In genomic region chr17:7352559-7352889, GRCh38 we compare ENCODE assay signal across 8 cellular contexts. TPM values are rescaled to one million over a fixed set of nuclear protein-coding genes. Genes with fewer than 3 reads are reported as not detected.
DNase-seq lines count a peak whose midpoint lies in the region; ATAC-seq lines count a peak whose summit lies in the region.

No MANE protein-coding gene starts in this region.

- H3K27ac Mint-ChIP-seq in activated naive CD8-positive, alpha-beta T cell treated with anti-CD3 and anti-CD28 coated beads, Interleukin-2, amount 10 ng/mL, durations not matched to agents 7 days and 5 days = peak overlapping the region; percentile 92
- peak overlapping the region; percentile 91 to 97 (median 94) for H3K27ac Mint-ChIP-seq in immature natural killer cell
- H3K27ac Mint-ChIP-seq in stimulated activated naive B cell treated with anti-CD40 and anti-IgM and Interleukin-4, amounts not matched to agents 10 μg/mL and 1 μg/mL and 100 μg/mL, for 72 hours = peak overlapping the region; percentile 88

- H3K36me3 Mint-ChIP-seq in activated naive CD8-positive, alpha-beta T cell treated with anti-CD3 and anti-CD28 coated beads, Interleukin-2, amount 10 ng/mL, durations not matched to agents 7 days and 5 days = peaks cover 12% of the 10 kb centered on the region
- H3K36me3 Mint-ChIP-seq in immature natural killer cell = peaks cover 0 to 2% (median 0%) of the 10 kb centered on the region in 3 donors
- H3K36me3 Mint-ChIP-seq in stimulated activated naive B cell treated with anti-CD40 and anti-IgM and Interleukin-4, amounts not matched to agents 10 μg/mL and 1 μg/mL and 100 μg/mL, for 72 hours = peaks cover 24 to 35% of the 10 kb centered on the region in 2 donors

- peak overlapping the region; percentile 93 for H3K27ac ChIP-seq in HUES48 (ENCODE audit: low read depth, low read length)

- H3K4me3 ChIP-seq in HUES48 (ENCODE audit: low read depth, low read length) = peak overlapping the region; percentile 88

- no peak overlapping the region; the same call in 1 of the 2 replicates for H3K9ac ChIP-seq in HUES48 (ENCODE audit: low read depth, low read length)

- peaks cover 14% of the 10 kb centered on the region for H3K4me1 ChIP-seq in HUES48 (ENCODE audit: control insufficient read depth, insufficient read depth, low read length)

- POLR2A ChIA-PET in activated naive CD8-positive, alpha-beta T cell treated with anti-CD3 and anti-CD28 coated beads, Interleukin-2, amount 10 ng/mL, durations not matched to agents 7 days and 5 days (lab: Charles Lee) = interaction anchor here (1.2 to 1.7 kb wide), 5 partner anchors 16 to 210 kb away, joined by 3 to 5 read pairs (median 5); partner anchors contain the start of genes ACAP1 and SENP3

- H3K4me3 Mint-ChIP-seq in activated naive CD8-positive, alpha-beta T cell treated with anti-CD3 and anti-CD28 coated beads, Interleukin-2, amount 10 ng/mL, durations not matched to agents 7 days and 5 days = peak overlapping the region; percentile 91
- H3K4me3 Mint-ChIP-seq in immature natural killer cell = peak overlapping the region; percentile 84 to 96 (median 93)
- peak overlapping the region; percentile 91 to 95 for H3K4me3 Mint-ChIP-seq in stimulated activated naive B cell treated with anti-CD40 and anti-IgM and Interleukin-4, amounts not matched to agents 10 μg/mL and 1 μg/mL and 100 μg/mL, for 72 hours

- no peak for ATAC-seq in activated naive CD8-positive, alpha-beta T cell treated with anti-CD3 and anti-CD28 coated beads, Interleukin-2, amount 10 ng/mL, durations not matched to agents 7 days and 5 days (ENCODE audit: low read depth)
- ATAC-seq in stimulated activated naive B cell treated with anti-CD40 and anti-IgM and Interleukin-4, amounts not matched to agents 10 μg/mL and 1 μg/mL and 100 μg/mL, for 72 hours (replicated peaks) = peak; percentile 1
- ATAC-seq in GM18517 (IDR thresholded peaks at IDR 0.05; ENCODE audit: unreplicated experiment) = no peak
- ATAC-seq in GM21737 (IDR thresholded peaks at IDR 0.05; ENCODE audit: unreplicated experiment) = no peak

- no peaks in the 10 kb centered on the region for H3K36me3 ChIP-seq in HUES48 (ENCODE audit: control insufficient read depth, insufficient read depth, low read length)

- no peaks in the 10 kb centered on the region for H3K27me3 Mint-ChIP-seq in activated naive CD8-positive, alpha-beta T cell treated with anti-CD3 and anti-CD28 coated beads, Interleukin-2, amount 10 ng/mL, durations not matched to agents 7 days and 5 days
- peaks cover 5 to 16% (median 8%) of the 10 kb centered on the region in 3 donors for H3K27me3 Mint-ChIP-seq in immature natural killer cell (ENCODE audit: low read depth in 3 of 3)
- H3K27me3 Mint-ChIP-seq in stimulated activated naive B cell treated with anti-CD40 and anti-IgM and Interleukin-4, amounts not matched to agents 10 μg/mL and 1 μg/mL and 100 μg/mL, for 72 hours = no peaks in the 10 kb centered on the region

- H3K9me3 ChIP-seq in HUES48 (ENCODE audit: control insufficient read depth, insufficient read depth, low read length) = no peaks in the 10 kb centered on the region

- peaks cover 3% of the 10 kb centered on the region for H3K27me3 ChIP-seq in HUES48 (ENCODE audit: control insufficient read depth, insufficient read depth, low read length)

- no peaks in the 10 kb centered on the region for H3K9me3 Mint-ChIP-seq in activated naive CD8-positive, alpha-beta T cell treated with anti-CD3 and anti-CD28 coated beads, Interleukin-2, amount 10 ng/mL, durations not matched to agents 7 days and 5 days
- H3K9me3 Mint-ChIP-seq in immature natural killer cell = no peaks in the 10 kb centered on the region
- H3K9me3 Mint-ChIP-seq in stimulated activated naive B cell treated with anti-CD40 and anti-IgM and Interleukin-4, amounts not matched to agents 10 μg/mL and 1 μg/mL and 100 μg/mL, for 72 hours = no peaks in the 10 kb centered on the region

- no peak for DNase-seq in activated naive CD8-positive, alpha-beta T cell treated with anti-CD3 and anti-CD28 coated beads, Interleukin-2, amount 10 ng/mL, durations not matched to agents 7 days and 5 days
- DNase-seq in immature natural killer cell (no peak), midbrain (lab: John Stamatoyannopoulos, UW) (no peak)
- no peak for DNase-seq in stimulated activated naive B cell treated with anti-CD40 and anti-IgM and Interleukin-4, amounts not matched to agents 10 μg/mL and 1 μg/mL and 100 μg/mL, for 72 hours
- DNase-seq in central memory CD4-positive, alpha-beta T cell = no peak

- H3K4me1 Mint-ChIP-seq in activated naive CD8-positive, alpha-beta T cell treated with anti-CD3 and anti-CD28 coated beads, Interleukin-2, amount 10 ng/mL, durations not matched to agents 7 days and 5 days = peaks cover 31% of the 10 kb centered on the region
- peaks cover 39 to 47% of the 10 kb centered on the region in 2 donors for H3K4me1 Mint-ChIP-seq in immature natural killer cell
- H3K4me1 Mint-ChIP-seq in stimulated activated naive B cell treated with anti-CD40 and anti-IgM and Interleukin-4, amounts not matched to agents 10 μg/mL and 1 μg/mL and 100 μg/mL, for 72 hours = peaks cover 40 to 73% of the 10 kb centered on the region in 2 donors

RNA-seq across cellular contexts. Expression of gene KCTD11, which starts 0.6 kb away (rescaled TPM):
- 1 to 10 TPM; 8.1 to 8.7 TPM for total RNA-seq in activated naive CD8-positive, alpha-beta T cell treated with anti-CD3 and anti-CD28 coated beads, Interleukin-2, amount 10 ng/mL, durations not matched to agents 7 days and 5 days
- 10 to 100 TPM in 1 of 3 donors, 1 to 10 TPM in 2; 5.5 to 13.0 (median 9.4) TPM for polyA plus RNA-seq in immature natural killer cell

RNA-seq across cellular contexts. Expression of gene TMEM95, which starts 2.4 kb away (rescaled TPM):
- not detected for total RNA-seq in activated naive CD8-positive, alpha-beta T cell treated with anti-CD3 and anti-CD28 coated beads, Interleukin-2, amount 10 ng/mL, durations not matched to agents 7 days and 5 days
- not detected for polyA plus RNA-seq in immature natural killer cell

RNA-seq across cellular contexts. Expression of gene ACAP1, which starts 16.2 kb away (rescaled TPM):
- total RNA-seq in activated naive CD8-positive, alpha-beta T cell treated with anti-CD3 and anti-CD28 coated beads, Interleukin-2, amount 10 ng/mL, durations not matched to agents 7 days and 5 days = 100 to 1,000 TPM; 710 to 756 TPM
- 100 to 1,000 TPM; 137 to 227 (median 214) TPM for polyA plus RNA-seq in immature natural killer cell

RNA-seq across cellular contexts. Expression of gene NEURL4, which starts 23.4 kb away (rescaled TPM):
- total RNA-seq in activated naive CD8-positive, alpha-beta T cell treated with anti-CD3 and anti-CD28 coated beads, Interleukin-2, amount 10 ng/mL, durations not matched to agents 7 days and 5 days = 10 to 100 TPM; 53.4 to 58.6 TPM
- polyA plus RNA-seq in immature natural killer cell = 1 to 10 TPM in 2 of 3 donors, under 1 TPM in 1; 0.58 to 2.8 (median 1.4) TPM

RNA-seq across cellular contexts. Expression of gene TNK1, which starts 28.4 kb away (rescaled TPM):
- total RNA-seq in activated naive CD8-positive, alpha-beta T cell treated with anti-CD3 and anti-CD28 coated beads, Interleukin-2, amount 10 ng/mL, durations not matched to agents 7 days and 5 days = 1 to 10 TPM; 5.2 to 6.5 TPM
- polyA plus RNA-seq in immature natural killer cell = under 1 TPM in 2 of 3 donors, not detected in 1; 0.21 to 0.29 TPM

Comparison
In these comparisons a context has a peak if more than half of its experiments do, and no peak if none do; other contexts are left out.
1. ATAC-seq: peak in stimulated activated naive B cell treated with anti-CD40 and anti-IgM and Interleukin-4, amounts not matched to agents 10 μg/mL and 1 μg/mL and 100 μg/mL, for 72 hours (2 of 2); none in activated naive CD8-positive, alpha-beta T cell treated with anti-CD3 and anti-CD28 coated beads, Interleukin-2, amount 10 ng/mL, durations not matched to agents 7 days and 5 days (single experiment), GM18517 (single experiment) and GM21737 (single experiment).
2. Peak in every context shown above with its lines, with median percentiles within 50 percentile points of each other: H3K27ac Mint-ChIP-seq and H3K4me3 Mint-ChIP-seq.